Comparison of ENCODE assay signal across 1 cellular context in the genomic region with DNA sequence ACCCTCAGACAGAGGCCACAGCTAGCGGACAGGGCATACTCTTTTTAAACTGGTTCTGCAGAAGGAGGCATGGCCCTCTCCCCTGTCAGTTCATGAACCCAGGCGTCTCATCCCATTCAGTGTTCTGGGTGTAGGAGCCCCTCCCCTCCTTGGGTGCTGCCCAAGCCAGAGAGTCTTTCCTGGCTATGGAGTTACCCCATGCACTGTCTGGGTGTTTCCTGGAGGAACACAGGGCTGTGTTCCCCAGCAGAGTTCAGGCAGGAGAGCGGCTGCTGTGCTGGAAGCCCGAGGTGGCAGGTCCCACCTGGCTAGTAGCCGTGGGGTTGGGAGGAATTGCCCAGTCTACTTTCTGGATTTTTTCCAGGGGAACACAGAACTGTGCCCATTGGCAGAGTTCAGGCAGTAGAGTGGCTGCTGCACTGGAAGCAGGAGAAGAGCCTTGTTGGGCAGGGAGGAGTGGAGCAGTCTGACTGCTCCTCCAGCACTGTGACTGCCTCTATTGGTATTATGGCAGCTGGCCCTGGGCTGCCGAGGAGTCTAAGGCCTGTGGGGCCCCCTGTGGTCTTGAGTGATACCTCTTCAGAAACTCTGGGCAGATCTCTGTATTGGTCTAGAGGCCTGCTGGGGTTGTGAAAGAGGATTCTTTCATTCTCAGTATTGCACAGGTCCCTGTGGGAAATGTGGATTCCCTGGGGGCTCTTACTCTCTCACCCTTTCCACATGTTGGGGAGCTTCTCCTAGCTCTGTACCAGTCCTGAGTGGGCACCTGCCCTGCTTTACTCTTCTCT.
A peak's percentile ranks its signal among the peaks of the same experiment; 100 is the strongest.
TF ChIP-seq lines count a peak whose summit lies in the region.

No MANE protein-coding gene starts in this region.

TF ChIP-seq in GM12878, 131 proteins besides CTCF, POLR2A, EP300 and RAD21 (continued from another document):
- TF ChIP-seq, protein P1, sequence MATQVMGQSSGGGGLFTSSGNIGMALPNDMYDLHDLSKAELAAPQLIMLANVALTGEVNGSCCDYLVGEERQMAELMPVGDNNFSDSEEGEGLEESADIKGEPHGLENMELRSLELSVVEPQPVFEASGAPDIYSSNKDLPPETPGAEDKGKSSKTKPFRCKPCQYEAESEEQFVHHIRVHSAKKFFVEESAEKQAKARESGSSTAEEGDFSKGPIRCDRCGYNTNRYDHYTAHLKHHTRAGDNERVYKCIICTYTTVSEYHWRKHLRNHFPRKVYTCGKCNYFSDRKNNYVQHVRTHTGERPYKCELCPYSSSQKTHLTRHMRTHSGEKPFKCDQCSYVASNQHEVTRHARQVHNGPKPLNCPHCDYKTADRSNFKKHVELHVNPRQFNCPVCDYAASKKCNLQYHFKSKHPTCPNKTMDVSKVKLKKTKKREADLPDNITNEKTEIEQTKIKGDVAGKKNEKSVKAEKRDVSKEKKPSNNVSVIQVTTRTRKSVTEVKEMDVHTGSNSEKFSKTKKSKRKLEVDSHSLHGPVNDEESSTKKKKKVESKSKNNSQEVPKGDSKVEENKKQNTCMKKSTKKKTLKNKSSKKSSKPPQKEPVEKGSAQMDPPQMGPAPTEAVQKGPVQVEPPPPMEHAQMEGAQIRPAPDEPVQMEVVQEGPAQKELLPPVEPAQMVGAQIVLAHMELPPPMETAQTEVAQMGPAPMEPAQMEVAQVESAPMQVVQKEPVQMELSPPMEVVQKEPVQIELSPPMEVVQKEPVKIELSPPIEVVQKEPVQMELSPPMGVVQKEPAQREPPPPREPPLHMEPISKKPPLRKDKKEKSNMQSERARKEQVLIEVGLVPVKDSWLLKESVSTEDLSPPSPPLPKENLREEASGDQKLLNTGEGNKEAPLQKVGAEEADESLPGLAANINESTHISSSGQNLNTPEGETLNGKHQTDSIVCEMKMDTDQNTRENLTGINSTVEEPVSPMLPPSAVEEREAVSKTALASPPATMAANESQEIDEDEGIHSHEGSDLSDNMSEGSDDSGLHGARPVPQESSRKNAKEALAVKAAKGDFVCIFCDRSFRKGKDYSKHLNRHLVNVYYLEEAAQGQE (IDR thresholded peaks at IDR 0.05; ENCODE audit: low read depth, low read length): no peak
- TF ChIP-seq, protein P2, sequence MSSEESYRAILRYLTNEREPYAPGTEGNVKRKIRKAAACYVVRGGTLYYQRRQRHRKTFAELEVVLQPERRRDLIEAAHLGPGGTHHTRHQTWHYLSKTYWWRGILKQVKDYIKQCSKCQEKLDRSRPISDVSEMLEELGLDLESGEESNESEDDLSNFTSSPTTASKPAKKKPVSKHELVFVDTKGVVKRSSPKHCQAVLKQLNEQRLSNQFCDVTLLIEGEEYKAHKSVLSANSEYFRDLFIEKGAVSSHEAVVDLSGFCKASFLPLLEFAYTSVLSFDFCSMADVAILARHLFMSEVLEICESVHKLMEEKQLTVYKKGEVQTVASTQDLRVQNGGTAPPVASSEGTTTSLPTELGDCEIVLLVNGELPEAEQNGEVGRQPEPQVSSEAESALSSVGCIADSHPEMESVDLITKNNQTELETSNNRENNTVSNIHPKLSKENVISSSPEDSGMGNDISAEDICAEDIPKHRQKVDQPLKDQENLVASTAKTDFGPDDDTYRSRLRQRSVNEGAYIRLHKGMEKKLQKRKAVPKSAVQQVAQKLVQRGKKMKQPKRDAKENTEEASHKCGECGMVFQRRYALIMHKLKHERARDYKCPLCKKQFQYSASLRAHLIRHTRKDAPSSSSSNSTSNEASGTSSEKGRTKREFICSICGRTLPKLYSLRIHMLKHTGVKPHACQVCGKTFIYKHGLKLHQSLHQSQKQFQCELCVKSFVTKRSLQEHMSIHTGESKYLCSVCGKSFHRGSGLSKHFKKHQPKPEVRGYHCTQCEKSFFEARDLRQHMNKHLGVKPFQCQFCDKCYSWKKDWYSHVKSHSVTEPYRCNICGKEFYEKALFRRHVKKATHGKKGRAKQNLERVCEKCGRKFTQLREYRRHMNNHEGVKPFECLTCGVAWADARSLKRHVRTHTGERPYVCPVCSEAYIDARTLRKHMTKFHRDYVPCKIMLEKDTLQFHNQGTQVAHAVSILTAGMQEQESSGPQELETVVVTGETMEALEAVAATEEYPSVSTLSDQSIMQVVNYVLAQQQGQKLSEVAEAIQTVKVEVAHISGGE (CRISPR knock-in tag; IDR thresholded peaks at IDR 0.05): no peak
- TF ChIP-seq MTA2 (IDR thresholded peaks at IDR 0.05; ENCODE audit: low read depth) (0 out of 2 replicates have a peak, but pooled peaks have one; percentile 12), NBN (IDR thresholded peaks at IDR 0.05) (0 out of 2 replicates have a peak, but pooled peaks have one; percentile 24), RAD51 (IDR thresholded peaks at IDR 0.05) (no peak), POU2F2 (IDR thresholded peaks at IDR 0.05; ENCODE audit: borderline replicate concordance, low read depth, low read length) (no peak), MEF2B (IDR thresholded peaks at IDR 0.05; ENCODE audit: partially characterized antibody, poor library complexity, severe bottlenecking) (peak; percentile 100), GATAD2B (conservative IDR thresholded peaks at IDR 0.05; ENCODE audit: low read depth) (peak; percentile 100), SREBF2 (IDR thresholded peaks at IDR 0.05; ENCODE audit: low read length) (no peak), TCF12 (IDR thresholded peaks at IDR 0.05; ENCODE audit: low read depth, low read length) (peak; percentile 91), SMARCA5 (IDR thresholded peaks at IDR 0.05) (0 out of 2 replicates have a peak, but pooled peaks have one; percentile 59), NFYA (IDR thresholded peaks at IDR 0.05; ENCODE audit: borderline replicate concordance, low read depth, low read length) (no peak), RB1 (IDR thresholded peaks at IDR 0.05; ENCODE audit: borderline replicate concordance) (peak; percentile 96; the same call in 1 of the 2 replicates), IKZF2 (IDR thresholded peaks at IDR 0.05) (peak in 1 of 2 experiments; percentile 29; a peak in 1 of 4 replicates), IRF4 (IDR thresholded peaks at IDR 0.05; ENCODE audit: low read depth, low read length) (no peak; the same call in 1 of the 2 replicates), WRNIP1 (IDR thresholded peaks at IDR 0.05; ENCODE audit: borderline replicate concordance, low read depth, low read length) (no peak), RUNX3 (IDR thresholded peaks at IDR 0.05; ENCODE audit: low read length) (peak; percentile 70), ZNF622 (IDR thresholded peaks at IDR 0.05) (no peak), NFIC (IDR thresholded peaks at IDR 0.05; ENCODE audit: low read depth, low read length) (no peak), STAT1 (conservative IDR thresholded peaks at IDR 0.05) (no peak), POLR2AphosphoS5 (IDR thresholded peaks at IDR 0.05; ENCODE audit: low read length) (no peak), SMAD1 (IDR thresholded peaks at IDR 0.05; ENCODE audit: low read depth, partially characterized antibody) (peak; percentile 25), ZNF217 (IDR thresholded peaks at IDR 0.05) (no peak), TCF3 (IDR thresholded peaks at IDR 0.05; ENCODE audit: borderline replicate concordance, insufficient read depth, low read depth, low read length) (no peak), TBL1XR1 (IDR thresholded peaks at IDR 0.05; ENCODE audit: low read depth, low read length) (no peak), NRF1 (conservative IDR thresholded peaks at IDR 0.05; ENCODE audit: low read depth, low read length) (no peak)
- TF ChIP-seq, protein P3, sequence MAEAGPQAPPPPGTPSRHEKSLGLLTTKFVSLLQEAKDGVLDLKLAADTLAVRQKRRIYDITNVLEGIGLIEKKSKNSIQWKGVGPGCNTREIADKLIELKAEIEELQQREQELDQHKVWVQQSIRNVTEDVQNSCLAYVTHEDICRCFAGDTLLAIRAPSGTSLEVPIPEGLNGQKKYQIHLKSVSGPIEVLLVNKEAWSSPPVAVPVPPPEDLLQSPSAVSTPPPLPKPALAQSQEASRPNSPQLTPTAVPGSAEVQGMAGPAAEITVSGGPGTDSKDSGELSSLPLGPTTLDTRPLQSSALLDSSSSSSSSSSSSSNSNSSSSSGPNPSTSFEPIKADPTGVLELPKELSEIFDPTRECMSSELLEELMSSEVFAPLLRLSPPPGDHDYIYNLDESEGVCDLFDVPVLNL (IDR thresholded peaks at IDR 0.05; ENCODE audit: low read depth, low read length): no peak
- TF ChIP-seq, protein P4, sequence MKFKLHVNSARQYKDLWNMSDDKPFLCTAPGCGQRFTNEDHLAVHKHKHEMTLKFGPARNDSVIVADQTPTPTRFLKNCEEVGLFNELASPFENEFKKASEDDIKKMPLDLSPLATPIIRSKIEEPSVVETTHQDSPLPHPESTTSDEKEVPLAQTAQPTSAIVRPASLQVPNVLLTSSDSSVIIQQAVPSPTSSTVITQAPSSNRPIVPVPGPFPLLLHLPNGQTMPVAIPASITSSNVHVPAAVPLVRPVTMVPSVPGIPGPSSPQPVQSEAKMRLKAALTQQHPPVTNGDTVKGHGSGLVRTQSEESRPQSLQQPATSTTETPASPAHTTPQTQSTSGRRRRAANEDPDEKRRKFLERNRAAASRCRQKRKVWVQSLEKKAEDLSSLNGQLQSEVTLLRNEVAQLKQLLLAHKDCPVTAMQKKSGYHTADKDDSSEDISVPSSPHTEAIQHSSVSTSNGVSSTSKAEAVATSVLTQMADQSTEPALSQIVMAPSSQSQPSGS (IDR thresholded peaks at IDR 0.05; ENCODE audit: low read length): peak; percentile 56; the same call in 1 of the 2 replicates
- TF ChIP-seq, protein P5, sequence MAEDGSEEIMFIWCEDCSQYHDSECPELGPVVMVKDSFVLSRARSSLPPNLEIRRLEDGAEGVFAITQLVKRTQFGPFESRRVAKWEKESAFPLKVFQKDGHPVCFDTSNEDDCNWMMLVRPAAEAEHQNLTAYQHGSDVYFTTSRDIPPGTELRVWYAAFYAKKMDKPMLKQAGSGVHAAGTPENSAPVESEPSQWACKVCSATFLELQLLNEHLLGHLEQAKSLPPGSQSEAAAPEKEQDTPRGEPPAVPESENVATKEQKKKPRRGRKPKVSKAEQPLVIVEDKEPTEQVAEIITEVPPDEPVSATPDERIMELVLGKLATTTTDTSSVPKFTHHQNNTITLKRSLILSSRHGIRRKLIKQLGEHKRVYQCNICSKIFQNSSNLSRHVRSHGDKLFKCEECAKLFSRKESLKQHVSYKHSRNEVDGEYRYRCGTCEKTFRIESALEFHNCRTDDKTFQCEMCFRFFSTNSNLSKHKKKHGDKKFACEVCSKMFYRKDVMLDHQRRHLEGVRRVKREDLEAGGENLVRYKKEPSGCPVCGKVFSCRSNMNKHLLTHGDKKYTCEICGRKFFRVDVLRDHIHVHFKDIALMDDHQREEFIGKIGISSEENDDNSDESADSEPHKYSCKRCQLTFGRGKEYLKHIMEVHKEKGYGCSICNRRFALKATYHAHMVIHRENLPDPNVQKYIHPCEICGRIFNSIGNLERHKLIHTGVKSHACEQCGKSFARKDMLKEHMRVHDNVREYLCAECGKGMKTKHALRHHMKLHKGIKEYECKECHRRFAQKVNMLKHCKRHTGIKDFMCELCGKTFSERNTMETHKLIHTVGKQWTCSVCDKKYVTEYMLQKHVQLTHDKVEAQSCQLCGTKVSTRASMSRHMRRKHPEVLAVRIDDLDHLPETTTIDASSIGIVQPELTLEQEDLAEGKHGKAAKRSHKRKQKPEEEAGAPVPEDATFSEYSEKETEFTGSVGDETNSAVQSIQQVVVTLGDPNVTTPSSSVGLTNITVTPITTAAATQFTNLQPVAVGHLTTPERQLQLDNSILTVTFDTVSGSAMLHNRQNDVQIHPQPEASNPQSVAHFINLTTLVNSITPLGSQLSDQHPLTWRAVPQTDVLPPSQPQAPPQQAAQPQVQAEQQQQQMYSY (CRISPR knock-in tag; IDR thresholded peaks at IDR 0.05): no peak
- TF ChIP-seq, protein P6, sequence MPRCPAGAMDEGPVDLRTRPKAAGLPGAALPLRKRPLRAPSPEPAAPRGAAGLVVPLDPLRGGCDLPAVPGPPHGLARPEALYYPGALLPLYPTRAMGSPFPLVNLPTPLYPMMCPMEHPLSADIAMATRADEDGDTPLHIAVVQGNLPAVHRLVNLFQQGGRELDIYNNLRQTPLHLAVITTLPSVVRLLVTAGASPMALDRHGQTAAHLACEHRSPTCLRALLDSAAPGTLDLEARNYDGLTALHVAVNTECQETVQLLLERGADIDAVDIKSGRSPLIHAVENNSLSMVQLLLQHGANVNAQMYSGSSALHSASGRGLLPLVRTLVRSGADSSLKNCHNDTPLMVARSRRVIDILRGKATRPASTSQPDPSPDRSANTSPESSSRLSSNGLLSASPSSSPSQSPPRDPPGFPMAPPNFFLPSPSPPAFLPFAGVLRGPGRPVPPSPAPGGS (IDR thresholded peaks at IDR 0.05; ENCODE audit: borderline replicate concordance, insufficient read depth, low read depth, low read length, poor library complexity, severe bottlenecking): peak; percentile 98
